10 cellular contexts compared by ENCODE assay signal in the genomic region with DNA sequence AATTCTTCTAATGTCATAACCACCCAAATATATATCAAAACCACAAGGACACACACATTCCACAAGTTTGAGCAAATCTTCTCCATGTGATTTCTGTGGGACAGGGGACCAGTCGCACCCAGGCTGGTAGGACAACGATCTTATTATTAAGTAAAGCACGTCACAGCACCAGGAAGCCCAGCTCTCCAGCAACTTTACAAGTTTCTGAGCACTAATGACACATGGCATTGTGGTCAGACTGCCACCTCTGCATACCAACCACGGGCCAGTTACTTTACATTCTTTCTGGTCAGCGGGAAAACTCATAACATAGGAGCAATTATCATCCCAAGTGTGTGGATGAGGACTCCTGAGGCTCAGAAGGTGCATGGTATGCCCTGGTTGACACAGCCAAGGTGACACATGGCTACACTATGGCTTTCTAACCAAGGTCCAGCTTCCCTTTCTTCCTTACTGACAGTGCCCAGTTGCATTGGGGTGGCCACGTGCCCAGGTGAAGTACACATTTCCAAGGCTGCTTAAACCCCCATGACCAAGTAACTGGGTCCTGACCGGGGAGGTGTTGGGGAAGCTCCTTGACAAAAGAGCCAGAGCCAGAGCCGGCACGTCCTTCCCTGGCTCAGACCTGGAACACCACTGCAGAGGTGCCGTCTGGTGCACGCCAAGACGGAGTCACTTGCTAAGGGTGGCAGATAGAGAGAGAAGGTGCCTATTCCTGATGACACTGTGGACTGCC. TPM values are rescaled to one million over a fixed set of nuclear protein-coding genes. Genes with fewer than 3 reads are reported as not detected.
DNase-seq lines count a peak whose midpoint lies in the region; ATAC-seq and TF ChIP-seq lines count a peak whose summit lies in the region.
"Had no signal": no experiment of that assay in that cellular context is flagged by ENCODE, and none has a peak within 500 bp of the region (broad histone marks: within the 10 kb centered on the region; RNA-seq: fewer than 3 reads in every experiment).

No MANE protein-coding gene starts in this region.

- peak overlapping the region; percentile 91 for H3K9ac ChIP-seq in PC-3 (ENCODE audit: low read length)

- H3K4me1 ChIP-seq in ACC112 (ENCODE audit: control insufficient read depth, insufficient read depth, low read length, unreplicated experiment) (peaks cover 46% of the 10 kb centered on the region), PC-3 (ENCODE audit: insufficient read depth, low read length) (peaks cover 31% of the 10 kb centered on the region)
- no peaks in the 10 kb centered on the region for H3K4me1 ChIP-seq in naive thymus-derived CD4-positive, alpha-beta T cell (ENCODE audit: control insufficient read depth in 2 of 2, insufficient read depth in 2 of 2, low read length in 2 of 2)

- H3K9me3 Mint-ChIP-seq in naive thymus-derived CD4-positive, alpha-beta T cell: peaks cover 0 to 8% (median under 1%) of the 10 kb centered on the region in 11 donors
- no peaks in the 10 kb centered on the region for H3K9me3 Mint-ChIP-seq in activated CD4-positive, alpha-beta T cell treated with anti-CD3 and anti-CD28 coated beads for 36 hours (ENCODE audit: low read depth)

- H4K20me1 ChIP-seq in PC-3 (ENCODE audit: low read length): no peaks in the 10 kb centered on the region

- peak overlapping the region; percentile 78 for H3K27ac ChIP-seq in ACC112 (ENCODE audit: low read depth, low read length)
- peak overlapping the region; percentile 99 for H3K27ac ChIP-seq in PC-3 (ENCODE audit: low read length)
- no peak overlapping the region for H3K27ac ChIP-seq in naive thymus-derived CD4-positive, alpha-beta T cell (ENCODE audit: low read depth, low read length)

- POLR2A ChIA-PET in PC-3 (lab: Charles Lee; ENCODE audit: unreplicated experiment): interaction anchor here (0.7 to 0.9 kb wide), 2 partner anchors 25 to 28 kb away, joined by 3 read pairs; no protein-coding TSS in a partner anchor
- POLR2A ChIA-PET in naive thymus-derived CD4-positive, alpha-beta T cell (lab: Charles Lee): no interaction called here
- POLR2A ChIA-PET in activated CD4-positive, alpha-beta T cell treated with anti-CD3 and anti-CD28 coated beads for 36 hours (lab: Charles Lee): no interaction called here

- no peaks in the 10 kb centered on the region for H3K9me3 ChIP-seq in PC-3 (ENCODE audit: low read length)
- H3K9me3 ChIP-seq in naive thymus-derived CD4-positive, alpha-beta T cell (ENCODE audit: control insufficient read depth in 2 of 3, low read length in 3 of 3): no peaks in the 10 kb centered on the region

- H3K36me3 ChIP-seq in ACC112 (ENCODE audit: insufficient read depth, low read length) (no peaks in the 10 kb centered on the region; the same call in 1 of the 2 replicates), PC-3 (ENCODE audit: low read depth, low read length) (no peaks in the 10 kb centered on the region)
- no peaks in the 10 kb centered on the region for H3K36me3 ChIP-seq in naive thymus-derived CD4-positive, alpha-beta T cell (ENCODE audit: control insufficient read depth in 2 of 3, insufficient read depth in 3 of 3, low read length in 3 of 3)

- peaks cover 0 to 4% (median 0%) of the 10 kb centered on the region in 5 donors for H3K36me3 Mint-ChIP-seq in naive thymus-derived CD4-positive, alpha-beta T cell
- no peaks in the 10 kb centered on the region for H3K36me3 Mint-ChIP-seq in activated CD4-positive, alpha-beta T cell treated with anti-CD3 and anti-CD28 coated beads for 36 hours (ENCODE audit: low read depth)

- TSS peak; percentile 76 for BruUV-seq in PC-3 (replicated peaks; lab: Mats Ljungman, UMichigan)

- H3K4me1 Mint-ChIP-seq in naive thymus-derived CD4-positive, alpha-beta T cell: peaks cover 2 to 15% (median 5%) of the 10 kb centered on the region in 7 donors
- H3K4me1 Mint-ChIP-seq in activated CD4-positive, alpha-beta T cell treated with anti-CD3 and anti-CD28 coated beads for 36 hours: peaks cover 4% of the 10 kb centered on the region

- TF ChIP-seq CTCF in PC-3 (conservative IDR thresholded peaks at IDR 0.05; ENCODE audit: low read depth, low read length): no peak

- peaks cover 11% of the 10 kb centered on the region for H3F3A ChIP-seq in PC-3 (ENCODE audit: low read length, unreplicated experiment)

- H3K27ac Mint-ChIP-seq in naive thymus-derived CD4-positive, alpha-beta T cell: no peak overlapping the region
- no peak overlapping the region for H3K27ac Mint-ChIP-seq in activated CD4-positive, alpha-beta T cell treated with anti-CD3 and anti-CD28 coated beads for 36 hours

- DNase-seq in PC-3: peak; percentile 96
- DNase-seq in naive thymus-derived CD4-positive, alpha-beta T cell: no peak
- no peak for DNase-seq in NCI-H1105 (lab: John Stamatoyannopoulos, UW)
- no peak for DNase-seq in stimulated activated CD4-positive, alpha-beta T cell treated with anti-CD3 and anti-CD28 coated beads, Interleukin-12 subunit alpha, Interleukin-12 subunit beta, amount 100 ng/mL, for 4 hours
- DNase-seq in activated CD4-positive, alpha-beta T cell treated with anti-CD3 and anti-CD28 coated beads for 36 hours: no peak
- no peak for DNase-seq in NCI-H446 treated with DMSO at 0.1 percent for 48 hours (lab: John Stamatoyannopoulos, UW)
- DNase-seq: AML-193, NCI-H146 had no signal

- peak overlapping the region; percentile 65 for H3K4me2 ChIP-seq in PC-3 (ENCODE audit: low read length)

- intact Hi-C loops in PC-3 (cut with micrococcal nuclease): loop anchor here (1.0 to 5.0 kb wide), 3 partner anchors 17 to 103 kb away; no protein-coding TSS in a partner anchor
- intact Hi-C loops in naive thymus-derived CD4-positive, alpha-beta T cell (cut with micrococcal nuclease): no loop called here
- intact Hi-C loops in activated CD4-positive, alpha-beta T cell treated with anti-CD3 and anti-CD28 coated beads for 36 hours (cut with DNase I, micrococcal nuclease): no loop called here

- no peak overlapping the region for H3K4me3 ChIP-seq in ACC112 (ENCODE audit: low read depth, low read length)
- 0 out of 2 replicates have a peak overlapping the region, but pooled peaks have one; percentile 13 for H3K4me3 ChIP-seq in PC-3 (ENCODE audit: low read length)
- H3K4me3 ChIP-seq in naive thymus-derived CD4-positive, alpha-beta T cell (ENCODE audit: low read length): no peak overlapping the region

- no peak overlapping the region for H2AFZ ChIP-seq in ACC112 (ENCODE audit: low read length, unreplicated experiment)
- no peak overlapping the region for H2AFZ ChIP-seq in PC-3 (ENCODE audit: low read length)

- H3K4me3 Mint-ChIP-seq in naive thymus-derived CD4-positive, alpha-beta T cell: no peak overlapping the region
- no peak overlapping the region for H3K4me3 Mint-ChIP-seq in activated CD4-positive, alpha-beta T cell treated with anti-CD3 and anti-CD28 coated beads for 36 hours

- H3K27me3 ChIP-seq in ACC112 (ENCODE audit: insufficient read depth, low read length): no peaks in the 10 kb centered on the region
- no peaks in the 10 kb centered on the region for H3K27me3 ChIP-seq in PC-3 (ENCODE audit: low read length)
- H3K27me3 ChIP-seq in naive thymus-derived CD4-positive, alpha-beta T cell (ENCODE audit: control insufficient read depth in 2 of 2, insufficient read depth in 2 of 2, low read length in 2 of 2): no peaks in the 10 kb centered on the region

- no peaks in the 10 kb centered on the region for H3K9me2 ChIP-seq in PC-3 (replicated peaks; ENCODE audit: low read length)

- peak; percentile 84 for ATAC-seq in PC-3
- peak; percentile 80 for ATAC-seq in esophagus mucosa
- ATAC-seq in naive thymus-derived CD4-positive, alpha-beta T cell: peak; percentile 40
- ATAC-seq in activated CD4-positive, alpha-beta T cell treated with anti-CD3 and anti-CD28 coated beads for 36 hours: no peak

- peaks cover 0 to 5% (median 0%) of the 10 kb centered on the region in 5 donors for H3K27me3 Mint-ChIP-seq in naive thymus-derived CD4-positive, alpha-beta T cell
- H3K27me3 Mint-ChIP-seq in activated CD4-positive, alpha-beta T cell treated with anti-CD3 and anti-CD28 coated beads for 36 hours: no peaks in the 10 kb centered on the region

- CTCF ChIA-PET in PC-3 (lab: Charles Lee): interaction anchor here (0.6 to 1.8 kb wide), 2 partner anchors 25 to 100 kb away, joined by 3 to 7 read pairs; no protein-coding TSS in a partner anchor
- CTCF ChIA-PET in naive thymus-derived CD4-positive, alpha-beta T cell (lab: Charles Lee): no interaction called here
- CTCF ChIA-PET in activated CD4-positive, alpha-beta T cell treated with anti-CD3 and anti-CD28 coated beads for 36 hours (lab: Charles Lee): interaction anchor here (0.9 kb wide), 1 partner anchor 29 kb away, joined by 3 read pairs; no protein-coding TSS in a partner anchor

- H3K79me2 ChIP-seq in ACC112 (ENCODE audit: control insufficient read depth, insufficient read depth, low read length, unreplicated experiment) (peaks cover 87% of the 10 kb centered on the region), PC-3 (ENCODE audit: low read length) (peaks cover 76% of the 10 kb centered on the region)

RNA-seq across cellular contexts. Expression of gene LATS2, which starts 27.4 kb away (rescaled TPM):
- total RNA-seq in PC-3 (2014; rRNA removed): 11.0 and 11.1 TPM in 2 replicates
- 7.1 TPM for total RNA-seq in esophagus mucosa
- total RNA-seq in naive thymus-derived CD4-positive, alpha-beta T cell: 10 to 100 TPM in 1 of 5 experiments, 1 to 10 TPM in 4; 1.3 to 11.9 (median 2.3) TPM
- polyA plus RNA-seq in naive thymus-derived CD4-positive, alpha-beta T cell: not detected
- 1 to 10 TPM; 1.6 TPM for total RNA-seq in activated CD4-positive, alpha-beta T cell treated with anti-CD3 and anti-CD28 coated beads for 36 hours
